ENCODE assay signal across 9 cellular contexts in the genomic region with DNA sequence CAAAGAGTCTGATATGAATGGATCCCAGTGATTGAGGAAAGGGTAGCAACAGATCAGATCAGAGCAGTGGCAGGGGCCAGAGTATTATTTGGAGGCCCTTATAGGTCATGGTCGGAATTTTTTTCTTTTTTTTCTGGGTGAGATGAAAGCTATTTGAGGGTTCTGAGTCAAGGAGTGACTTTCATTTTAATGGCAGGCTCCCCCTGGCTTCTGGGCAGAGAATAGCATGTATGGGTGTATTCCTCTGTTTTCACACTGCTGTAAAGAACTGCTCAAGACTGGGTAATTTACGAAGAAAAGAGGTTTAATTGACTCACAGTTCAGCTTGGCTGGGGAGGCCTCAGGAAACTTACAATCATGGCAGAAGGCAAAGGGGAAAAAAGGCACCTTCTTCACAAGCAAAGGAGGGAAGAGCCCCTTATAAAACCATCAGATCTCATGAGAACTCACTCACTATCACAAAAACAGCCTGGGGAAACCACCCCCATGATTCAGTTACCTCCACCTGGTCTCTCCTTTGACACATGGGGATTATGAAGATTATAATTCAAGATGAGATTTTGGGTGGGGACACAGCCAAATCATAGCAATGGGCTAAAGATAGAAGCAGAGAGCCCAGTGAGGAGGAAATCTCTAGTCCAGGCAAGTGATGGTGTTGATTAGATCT.
DNase-seq lines count a peak whose midpoint lies in the region; ATAC-seq and TF ChIP-seq lines count a peak whose summit lies in the region.
"Had no signal": no experiment of that assay in that cellular context is flagged by ENCODE, and none has a peak within 500 bp of the region (broad histone marks: within the 10 kb centered on the region; RNA-seq: fewer than 3 reads in every experiment).

No MANE protein-coding gene starts in this region.

- no peaks in the 10 kb centered on the region for H3K79me2 ChIP-seq in Loucy (ENCODE audit: insufficient read depth, low read length)

- no peaks in the 10 kb centered on the region for H4K20me1 ChIP-seq in Loucy (ENCODE audit: insufficient read depth, low read length, poor library complexity, severe bottlenecking)

- TF ChIP-seq CTCF in Loucy (conservative IDR thresholded peaks at IDR 0.05; ENCODE audit: low read length), result peak; percentile 80

- no peaks in the 10 kb centered on the region for H3K9me3 ChIP-seq in Loucy (ENCODE audit: insufficient read depth, low read depth, low read length)

- H2AFZ ChIP-seq in Loucy (ENCODE audit: low read length), result peak overlapping the region; percentile 71

- no peaks in the 10 kb centered on the region for H3K27me3 ChIP-seq in Loucy (ENCODE audit: insufficient read depth, low read length, poor library complexity, severe bottlenecking)

- H3K4me1 ChIP-seq in Loucy (ENCODE audit: insufficient read depth, low read length, poor library complexity, severe bottlenecking), result peaks cover 16% of the 10 kb centered on the region

- ATAC-seq in GM21381 (IDR thresholded peaks at IDR 0.05; ENCODE audit: unreplicated experiment), result no peak

- no peaks in the 10 kb centered on the region for H3K36me3 ChIP-seq in Loucy (ENCODE audit: insufficient read depth, low read length)

- H3F3A ChIP-seq in Loucy (ENCODE audit: low read depth), result no peaks in the 10 kb centered on the region

- no peak overlapping the region for H3K4me3 ChIP-seq in Loucy (ENCODE audit: low read length, poor library complexity, severe bottlenecking)

- peak overlapping the region; percentile 34 for H3K9ac ChIP-seq in Loucy (ENCODE audit: low read depth, low read length, poor library complexity, severe bottlenecking)

- H3K4me2 ChIP-seq in Loucy (ENCODE audit: low read depth, low read length, poor library complexity, severe bottlenecking), result peak overlapping the region; percentile 47

- no peaks in the 10 kb centered on the region for H3K9me2 ChIP-seq in Loucy (replicated peaks; ENCODE audit: low read depth, low read length)

- DNase-seq in ELR (ENCODE audit: low read depth) (peak; percentile 49), germinal center (ENCODE audit: low spot score) (peak; percentile 48), cortex of kidney (lab: John Stamatoyannopoulos, UW) (no peak), NCI-H2029 (lab: John Stamatoyannopoulos, UW) (no peak)
- peak; percentile 55 for DNase-seq in activated CD8-positive, alpha-beta memory T cell treated with anti-CD3 and anti-CD28 coated beads, Interleukin-2, amount 50 U/mL, for 4 hours
- peak; percentile 28 to 34 for DNase-seq in stimulated activated CD4-positive, alpha-beta T cell treated with anti-CD3 and anti-CD28 coated beads, Interleukin-4, amount 100 ng/mL, for 48 hours (ENCODE audit: low read depth in 2 of 2)
- DNase-seq: right cardiac atrium had no signal

Comparison
In these comparisons a context has a peak if more than half of its experiments do, and no peak if none do; other contexts are left out.
1. DNase-seq: peak in ELR (single experiment), activated CD8-positive, alpha-beta memory T cell treated with anti-CD3 and anti-CD28 coated beads, Interleukin-2, amount 50 U/mL, for 4 hours (single experiment), germinal center (single experiment) and stimulated activated CD4-positive, alpha-beta T cell treated with anti-CD3 and anti-CD28 coated beads, Interleukin-4, amount 100 ng/mL, for 48 hours (2 of 2); none in cortex of kidney (single experiment) and NCI-H2029 (single experiment).